ENCODE assay signal across 1 cellular context in the genomic region with DNA sequence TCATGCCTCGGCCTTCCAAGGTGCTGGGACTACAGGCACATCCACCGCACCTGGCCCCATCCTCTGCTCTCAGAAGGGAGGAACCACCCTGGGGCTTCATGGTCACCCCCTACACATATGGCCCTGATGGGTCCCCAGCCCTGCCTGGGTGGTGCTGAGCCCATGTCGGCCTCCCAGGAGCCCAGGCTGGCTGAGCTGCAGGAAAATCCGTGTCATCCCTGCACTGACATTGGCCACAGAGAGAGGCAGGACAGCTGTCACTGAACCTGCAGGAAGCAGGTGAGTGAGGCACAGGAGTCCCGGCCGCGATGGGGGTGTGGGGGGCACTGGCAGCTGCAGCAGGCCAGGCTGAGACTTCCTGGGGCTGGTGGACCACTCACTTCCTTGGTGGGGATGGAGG.
TF ChIP-seq lines count a peak whose summit lies in the region.

No MANE protein-coding gene starts in this region.

TF ChIP-seq in H1, 55 proteins besides CTCF, POLR2A, EP300 and RAD21:
- no peak for TF ChIP-seq BACH1 (IDR thresholded peaks at IDR 0.05; ENCODE audit: low read length)
- no peak for TF ChIP-seq FOSL1 (IDR thresholded peaks at IDR 0.05; ENCODE audit: insufficient read depth, low read depth, low read length)
- TF ChIP-seq, protein P1, sequence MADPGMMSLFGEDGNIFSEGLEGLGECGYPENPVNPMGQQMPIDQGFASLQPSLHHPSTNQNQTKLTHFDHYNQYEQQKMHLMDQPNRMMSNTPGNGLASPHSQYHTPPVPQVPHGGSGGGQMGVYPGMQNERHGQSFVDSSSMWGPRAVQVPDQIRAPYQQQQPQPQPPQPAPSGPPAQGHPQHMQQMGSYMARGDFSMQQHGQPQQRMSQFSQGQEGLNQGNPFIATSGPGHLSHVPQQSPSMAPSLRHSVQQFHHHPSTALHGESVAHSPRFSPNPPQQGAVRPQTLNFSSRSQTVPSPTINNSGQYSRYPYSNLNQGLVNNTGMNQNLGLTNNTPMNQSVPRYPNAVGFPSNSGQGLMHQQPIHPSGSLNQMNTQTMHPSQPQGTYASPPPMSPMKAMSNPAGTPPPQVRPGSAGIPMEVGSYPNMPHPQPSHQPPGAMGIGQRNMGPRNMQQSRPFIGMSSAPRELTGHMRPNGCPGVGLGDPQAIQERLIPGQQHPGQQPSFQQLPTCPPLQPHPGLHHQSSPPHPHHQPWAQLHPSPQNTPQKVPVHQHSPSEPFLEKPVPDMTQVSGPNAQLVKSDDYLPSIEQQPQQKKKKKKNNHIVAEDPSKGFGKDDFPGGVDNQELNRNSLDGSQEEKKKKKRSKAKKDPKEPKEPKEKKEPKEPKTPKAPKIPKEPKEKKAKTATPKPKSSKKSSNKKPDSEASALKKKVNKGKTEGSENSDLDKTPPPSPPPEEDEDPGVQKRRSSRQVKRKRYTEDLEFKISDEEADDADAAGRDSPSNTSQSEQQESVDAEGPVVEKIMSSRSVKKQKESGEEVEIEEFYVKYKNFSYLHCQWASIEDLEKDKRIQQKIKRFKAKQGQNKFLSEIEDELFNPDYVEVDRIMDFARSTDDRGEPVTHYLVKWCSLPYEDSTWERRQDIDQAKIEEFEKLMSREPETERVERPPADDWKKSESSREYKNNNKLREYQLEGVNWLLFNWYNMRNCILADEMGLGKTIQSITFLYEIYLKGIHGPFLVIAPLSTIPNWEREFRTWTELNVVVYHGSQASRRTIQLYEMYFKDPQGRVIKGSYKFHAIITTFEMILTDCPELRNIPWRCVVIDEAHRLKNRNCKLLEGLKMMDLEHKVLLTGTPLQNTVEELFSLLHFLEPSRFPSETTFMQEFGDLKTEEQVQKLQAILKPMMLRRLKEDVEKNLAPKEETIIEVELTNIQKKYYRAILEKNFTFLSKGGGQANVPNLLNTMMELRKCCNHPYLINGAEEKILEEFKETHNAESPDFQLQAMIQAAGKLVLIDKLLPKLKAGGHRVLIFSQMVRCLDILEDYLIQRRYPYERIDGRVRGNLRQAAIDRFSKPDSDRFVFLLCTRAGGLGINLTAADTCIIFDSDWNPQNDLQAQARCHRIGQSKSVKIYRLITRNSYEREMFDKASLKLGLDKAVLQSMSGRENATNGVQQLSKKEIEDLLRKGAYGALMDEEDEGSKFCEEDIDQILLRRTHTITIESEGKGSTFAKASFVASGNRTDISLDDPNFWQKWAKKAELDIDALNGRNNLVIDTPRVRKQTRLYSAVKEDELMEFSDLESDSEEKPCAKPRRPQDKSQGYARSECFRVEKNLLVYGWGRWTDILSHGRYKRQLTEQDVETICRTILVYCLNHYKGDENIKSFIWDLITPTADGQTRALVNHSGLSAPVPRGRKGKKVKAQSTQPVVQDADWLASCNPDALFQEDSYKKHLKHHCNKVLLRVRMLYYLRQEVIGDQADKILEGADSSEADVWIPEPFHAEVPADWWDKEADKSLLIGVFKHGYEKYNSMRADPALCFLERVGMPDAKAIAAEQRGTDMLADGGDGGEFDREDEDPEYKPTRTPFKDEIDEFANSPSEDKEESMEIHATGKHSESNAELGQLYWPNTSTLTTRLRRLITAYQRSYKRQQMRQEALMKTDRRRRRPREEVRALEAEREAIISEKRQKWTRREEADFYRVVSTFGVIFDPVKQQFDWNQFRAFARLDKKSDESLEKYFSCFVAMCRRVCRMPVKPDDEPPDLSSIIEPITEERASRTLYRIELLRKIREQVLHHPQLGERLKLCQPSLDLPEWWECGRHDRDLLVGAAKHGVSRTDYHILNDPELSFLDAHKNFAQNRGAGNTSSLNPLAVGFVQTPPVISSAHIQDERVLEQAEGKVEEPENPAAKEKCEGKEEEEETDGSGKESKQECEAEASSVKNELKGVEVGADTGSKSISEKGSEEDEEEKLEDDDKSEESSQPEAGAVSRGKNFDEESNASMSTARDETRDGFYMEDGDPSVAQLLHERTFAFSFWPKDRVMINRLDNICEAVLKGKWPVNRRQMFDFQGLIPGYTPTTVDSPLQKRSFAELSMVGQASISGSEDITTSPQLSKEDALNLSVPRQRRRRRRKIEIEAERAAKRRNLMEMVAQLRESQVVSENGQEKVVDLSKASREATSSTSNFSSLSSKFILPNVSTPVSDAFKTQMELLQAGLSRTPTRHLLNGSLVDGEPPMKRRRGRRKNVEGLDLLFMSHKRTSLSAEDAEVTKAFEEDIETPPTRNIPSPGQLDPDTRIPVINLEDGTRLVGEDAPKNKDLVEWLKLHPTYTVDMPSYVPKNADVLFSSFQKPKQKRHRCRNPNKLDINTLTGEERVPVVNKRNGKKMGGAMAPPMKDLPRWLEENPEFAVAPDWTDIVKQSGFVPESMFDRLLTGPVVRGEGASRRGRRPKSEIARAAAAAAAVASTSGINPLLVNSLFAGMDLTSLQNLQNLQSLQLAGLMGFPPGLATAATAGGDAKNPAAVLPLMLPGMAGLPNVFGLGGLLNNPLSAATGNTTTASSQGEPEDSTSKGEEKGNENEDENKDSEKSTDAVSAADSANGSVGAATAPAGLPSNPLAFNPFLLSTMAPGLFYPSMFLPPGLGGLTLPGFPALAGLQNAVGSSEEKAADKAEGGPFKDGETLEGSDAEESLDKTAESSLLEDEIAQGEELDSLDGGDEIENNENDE (IDR thresholded peaks at IDR 0.05; ENCODE audit: insufficient replicate concordance, low read length) = no peak
- no peak for TF ChIP-seq NRF1 (IDR thresholded peaks at IDR 0.05; ENCODE audit: low read depth, low read length)
- TF ChIP-seq, protein P2, sequence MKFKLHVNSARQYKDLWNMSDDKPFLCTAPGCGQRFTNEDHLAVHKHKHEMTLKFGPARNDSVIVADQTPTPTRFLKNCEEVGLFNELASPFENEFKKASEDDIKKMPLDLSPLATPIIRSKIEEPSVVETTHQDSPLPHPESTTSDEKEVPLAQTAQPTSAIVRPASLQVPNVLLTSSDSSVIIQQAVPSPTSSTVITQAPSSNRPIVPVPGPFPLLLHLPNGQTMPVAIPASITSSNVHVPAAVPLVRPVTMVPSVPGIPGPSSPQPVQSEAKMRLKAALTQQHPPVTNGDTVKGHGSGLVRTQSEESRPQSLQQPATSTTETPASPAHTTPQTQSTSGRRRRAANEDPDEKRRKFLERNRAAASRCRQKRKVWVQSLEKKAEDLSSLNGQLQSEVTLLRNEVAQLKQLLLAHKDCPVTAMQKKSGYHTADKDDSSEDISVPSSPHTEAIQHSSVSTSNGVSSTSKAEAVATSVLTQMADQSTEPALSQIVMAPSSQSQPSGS (IDR thresholded peaks at IDR 0.05; ENCODE audit: low read length) = no peak
- TF ChIP-seq JUN (IDR thresholded peaks at IDR 0.05; ENCODE audit: low read depth, low read length) = no peak
- TF ChIP-seq SP1 (IDR thresholded peaks at IDR 0.05; ENCODE audit: low read depth, low read length) = no peak
TF ChIP-seq in H1: peak in this region for 0.
